8 cellular contexts compared by ENCODE assay signal in genomic region chr22:20981787-20982562, GRCh38. TPM values are rescaled to one million over a fixed set of nuclear protein-coding genes. Genes with fewer than 3 reads are reported as not detected.
DNase-seq lines count a peak whose midpoint lies in the region; ATAC-seq and TF ChIP-seq lines count a peak whose summit lies in the region.

Gene LZTR1 (plus strand): TSS chr22:20982297. CDS start chr22:20982372, 75 bp downstream.

- no peaks in the 10 kb centered on the region for H3K9me2 ChIP-seq in neural cell (ENCODE audit: insufficient read depth, low read length)

- H3K9me3 ChIP-seq in DND-41 (ENCODE audit: insufficient read depth, low read length, severe bottlenecking) (peaks cover 5% of the 10 kb centered on the region), neural cell (ENCODE audit: low read length) (no peaks in the 10 kb centered on the region), subcutaneous abdominal adipose tissue (ENCODE audit: control insufficient read depth in 5 of 5, low read length in 5 of 5) (peaks cover 0 to 12% (median 10%) of the 10 kb centered on the region in 5 donors)

- peak within 1 kb of the TSS; percentile 94 for H3K27ac ChIP-seq in DND-41 (ENCODE audit: low read length)
- H3K27ac ChIP-seq in neural cell (ENCODE audit: low read length), result peak within 1 kb of the TSS; percentile 90
- H3K27ac ChIP-seq in subcutaneous abdominal adipose tissue (ENCODE audit: low read depth, low read length), result peak within 1 kb of the TSS; percentile 84

- ATAC-seq in DND-41 (ENCODE audit: insufficient read depth, low read depth) (peak; percentile 91), GM21447 (IDR thresholded peaks at IDR 0.05; ENCODE audit: unreplicated experiment) (peak; percentile 64)

- no peaks in the 10 kb centered on the region for H3F3A ChIP-seq in neural cell (ENCODE audit: insufficient read depth, low read length, poor library complexity, severe bottlenecking)

- DNase-seq in DND-41 (peak; percentile 76), HuH-7.5 (ENCODE audit: low spot score) (peak; percentile 90), SHP77 (lab: John Stamatoyannopoulos, UW) (peak; percentile 50 to 66), activated gamma-delta T cell (lab: John Stamatoyannopoulos, UW) (peak; percentile 67), fibroblast of the conjunctiva (ENCODE audit: low read depth) (peak; percentile 63)

- H4K20me1 ChIP-seq in DND-41 (ENCODE audit: insufficient read depth, low read length) (no peaks in the 10 kb centered on the region), neural cell (ENCODE audit: insufficient read depth) (no peaks in the 10 kb centered on the region)

- H3K27me3 ChIP-seq in DND-41 (ENCODE audit: insufficient read depth, low read length, poor library complexity) (no peaks in the 10 kb centered on the region), neural cell (ENCODE audit: insufficient read depth, low read depth, low read length) (no peaks in the 10 kb centered on the region), subcutaneous abdominal adipose tissue (ENCODE audit: control insufficient read depth in 5 of 5, insufficient read depth in 4 of 5, low read length in 5 of 5) (peaks cover 0 to 11% (median 3%) of the 10 kb centered on the region in 5 donors)

- peak; percentile 74 for TF ChIP-seq RAD21 in neural cell (conservative IDR thresholded peaks at IDR 0.05)

- H3K36me3 ChIP-seq in DND-41 (ENCODE audit: insufficient read depth, low read length) (peaks cover 28% of the 10 kb centered on the region), neural cell (ENCODE audit: insufficient read depth, low read length) (no peaks in the 10 kb centered on the region), subcutaneous abdominal adipose tissue (ENCODE audit: control insufficient read depth in 5 of 5, insufficient read depth in 5 of 5, low read length in 5 of 5) (peaks cover 0 to 26% (median 15%) of the 10 kb centered on the region in 5 donors)

- H2AFZ ChIP-seq in DND-41 (ENCODE audit: low read depth, low read length), result peak within 1 kb of the TSS; percentile 95
- H2AFZ ChIP-seq in neural cell (ENCODE audit: low read depth, low read length), result peak within 1 kb of the TSS; percentile 81

- peak; percentile 59 for TF ChIP-seq EP300 in neural cell (conservative IDR thresholded peaks at IDR 0.05; ENCODE audit: poor library complexity, severe bottlenecking)

- TF ChIP-seq CTCF in DND-41 (IDR thresholded peaks at IDR 0.05; ENCODE audit: borderline replicate concordance, extremely low read depth, low read length, poor library complexity, severe bottlenecking) (peak; percentile 65), neural cell (IDR thresholded peaks at IDR 0.05; ENCODE audit: poor library complexity, severe bottlenecking) (peak; percentile 84)

- H3K4me3 ChIP-seq in DND-41 (ENCODE audit: low read depth in 1 of 2, low read length in 2 of 2) (peak within 1 kb of the TSS; percentile 78 to 88), neural cell (ENCODE audit: low read length) (peak within 1 kb of the TSS; percentile 98), subcutaneous abdominal adipose tissue (ENCODE audit: low read depth in 1 of 5, low read length in 5 of 5) (peak within 1 kb of the TSS; percentile 87 to 95 (median 93))

- H3K4me2 ChIP-seq in DND-41 (ENCODE audit: insufficient read depth, low read length) (peak within 1 kb of the TSS; percentile 92), neural cell (ENCODE audit: low read length) (peak within 1 kb of the TSS; percentile 98)

- H3K79me2 ChIP-seq in DND-41 (ENCODE audit: insufficient read depth, low read length) (peaks cover 34% of the 10 kb centered on the region), neural cell (replicated peaks; ENCODE audit: insufficient read depth, low read length) (no peaks in the 10 kb centered on the region)

- peak within 1 kb of the TSS; percentile 88 for H3K9ac ChIP-seq in DND-41 (ENCODE audit: low read depth, low read length)
- peak within 1 kb of the TSS; percentile 83 for H3K9ac ChIP-seq in neural cell (ENCODE audit: low read length)
- peak within 1 kb of the TSS; percentile 78 to 100 (median 97) for H3K9ac ChIP-seq in subcutaneous abdominal adipose tissue (ENCODE audit: low read length in 5 of 5)

- peaks cover 30% of the 10 kb centered on the region for H3K4me1 ChIP-seq in DND-41 (ENCODE audit: insufficient read depth, low read length)
- peaks cover 17 to 41% (median 36%) of the 10 kb centered on the region in 5 donors for H3K4me1 ChIP-seq in subcutaneous abdominal adipose tissue (ENCODE audit: control insufficient read depth in 5 of 5, insufficient read depth in 5 of 5, low read length in 5 of 5)

TF ChIP-seq in neural cell, 6 proteins besides CTCF, POLR2A, EP300 and RAD21:
- peak; percentile 36 for TF ChIP-seq REST (IDR thresholded peaks at IDR 0.05; ENCODE audit: borderline replicate concordance)
- peak; percentile 98 for TF ChIP-seq MXI1 (conservative IDR thresholded peaks at IDR 0.05; ENCODE audit: poor library complexity, severe bottlenecking)
- peak; percentile 99 for TF ChIP-seq POLR2AphosphoS5 (IDR thresholded peaks at IDR 0.05)
- TF ChIP-seq TAF1 (IDR thresholded peaks at IDR 0.05; ENCODE audit: low read depth), result no peak
- TF ChIP-seq SMC3 (conservative IDR thresholded peaks at IDR 0.05; ENCODE audit: poor library complexity), result peak; percentile 82
TF ChIP-seq in neural cell: peak in this region for 4.

RNA-seq across cellular contexts. Expression of gene LZTR1, which starts in this region (rescaled TPM):
- 114 and 122 TPM in 2 replicates for polyA plus RNA-seq in neural cell
- 47.1 and 55.8 TPM in 2 replicates for polyA minus RNA-seq in neural cell

Comparison
In these comparisons a context has a peak if more than half of its experiments do, and no peak if none do; other contexts are left out.
1. Peak in every context shown above with its lines: DNase-seq, ATAC-seq, H3K4me3 ChIP-seq and H3K27ac ChIP-seq.